Comparison of ENCODE assay signal across 20 cellular contexts in genomic region chr22:17915188-17915587, GRCh38.
"Had no signal": no experiment of that assay in that cellular context is flagged by ENCODE, and none has a peak within 500 bp of the region (broad histone marks: within the 10 kb centered on the region; RNA-seq: fewer than 3 reads in every experiment).

No MANE protein-coding gene starts in this region.

- ATAC-seq: esophagus mucosa; naive thymus-derived CD4-positive, alpha-beta T cell; stimulated activated naive CD8-positive, alpha-beta T cell treated with anti-CD3 and anti-CD28 coated beads, Interleukin-15, Interleukin-2, amounts not matched to agents 100 U/mL and 50 U/mL, for 24 hours; upper lobe of right lung had no signal

- FAIRE-seq: endometrium, frontal cortex, keratinocyte had no signal

- H3K4me3 Mint-ChIP-seq: immature natural killer cell; naive thymus-derived CD4-positive, alpha-beta T cell; nephron progenitor cell had no signal

- H3K27me3 ChIP-seq: testis, tibial nerve, upper lobe of right lung, vagina had no signal

- H3K27ac ChIP-seq: prostate gland, testis, upper lobe of right lung, vagina had no signal

- H3K27ac Mint-ChIP-seq: immature natural killer cell; naive thymus-derived CD4-positive, alpha-beta T cell; nephron progenitor cell had no signal

- H3K36me3 ChIP-seq: prostate gland, tibial nerve, upper lobe of right lung, vagina had no signal

- H3K4me3 ChIP-seq: prostate gland, smooth muscle cell, testis, tibial nerve, upper lobe of right lung, vagina had no signal

- H3K9me3 Mint-ChIP-seq: immature natural killer cell; naive thymus-derived CD4-positive, alpha-beta T cell; nephron progenitor cell had no signal

- H3K9me3 ChIP-seq: prostate gland, testis, tibial nerve, upper lobe of right lung, vagina had no signal

- H3K36me3 Mint-ChIP-seq: immature natural killer cell; naive thymus-derived CD4-positive, alpha-beta T cell had no signal

- H3K9ac ChIP-seq: parathyroid adenoma had no signal

- H3K27me3 Mint-ChIP-seq: naive thymus-derived CD4-positive, alpha-beta T cell had no signal

- DNase-seq: cortex of kidney; effector memory CD4-positive, alpha-beta T cell; immature natural killer cell; mesendoderm; naive thymus-derived CD4-positive, alpha-beta T cell; nephron progenitor cell; retina; stimulated activated CD4-positive, alpha-beta T cell treated with anti-CD3 and anti-CD28 coated beads, Interleukin-2, amount 100 ng/mL, for 48 hours; stimulated activated naive CD8-positive, alpha-beta T cell treated with anti-CD3 and anti-CD28 coated beads, Interleukin-15, Interleukin-2, amounts not matched to agents 100 U/mL and 50 U/mL, for 24 hours; testis; upper lobe of right lung had no signal
